Comparison of ENCODE assay signal across 12 cellular contexts in the genomic region with DNA sequence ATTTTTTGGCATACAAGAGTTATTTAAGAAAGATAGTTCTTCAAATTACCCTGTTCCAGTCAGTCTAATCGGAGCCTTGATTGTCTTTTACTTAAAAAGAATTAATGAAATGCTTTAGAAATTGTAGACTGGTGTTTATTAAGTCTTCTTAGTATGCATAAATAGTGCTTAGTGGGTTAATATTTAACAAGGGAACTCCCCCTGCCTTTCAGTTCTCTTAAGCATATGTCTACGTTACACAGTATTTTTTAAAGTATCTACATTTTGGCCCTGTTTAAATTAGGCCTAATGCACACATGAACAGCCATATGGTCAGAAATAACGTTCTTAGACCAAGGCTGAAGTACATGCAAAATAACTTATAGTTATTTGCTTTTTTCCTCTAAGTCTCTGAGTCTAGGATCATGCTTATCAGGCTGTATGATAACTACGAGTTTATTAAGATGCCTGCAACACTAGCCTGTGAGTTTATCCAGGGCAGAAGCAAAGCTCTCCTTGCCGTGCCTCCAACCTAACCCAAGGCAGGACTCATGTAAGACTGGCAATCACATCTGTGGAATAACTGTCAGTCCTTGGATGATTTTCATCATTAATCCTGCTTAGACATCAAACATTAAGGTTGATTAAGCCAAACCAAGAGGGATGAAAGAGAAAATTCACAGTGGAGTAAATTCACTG. TPM values are rescaled to one million over a fixed set of nuclear protein-coding genes. Genes with fewer than 3 reads are reported as not detected.
DNase-seq lines count a peak whose midpoint lies in the region; ATAC-seq and TF ChIP-seq lines count a peak whose summit lies in the region.
"Had no signal": no experiment of that assay in that cellular context is flagged by ENCODE, and none has a peak within 500 bp of the region (broad histone marks: within the 10 kb centered on the region; RNA-seq: fewer than 3 reads in every experiment).

No MANE protein-coding gene starts in this region.

- no peak for TF ChIP-seq CTCF in thoracic aorta (IDR thresholded peaks at IDR 0.05)

- POLR2A ChIA-PET in T-cell (lab: Charles Lee): no interaction called here

- H3K36me3 ChIP-seq in thoracic aorta: no peaks in the 10 kb centered on the region
- H3K36me3 ChIP-seq: BE2C had no signal

- intact Hi-C loops in Right ventricle myocardium superior (cut with DNase I) (no loop called here), left cardiac atrium (cut with DNase I) (no loop called here)

- no peak for DNase-seq in activated naive CD4-positive, alpha-beta T cell treated with anti-CD3 and anti-CD28 coated beads, Interleukin-2, amount 10 ng/mL, durations not matched to agents 7 days and 5 days
- DNase-seq in activated naive CD4-positive, alpha-beta T cell treated with Interleukin-2 at 50 U/mL for 16 hours: no peak
- DNase-seq in T-cell (no peak), thoracic aorta (ENCODE audit: low spot score) (no peak), Right ventricle myocardium superior (no peak), left cardiac atrium (no peak)
- no peak for DNase-seq in stimulated activated CD8-positive, alpha-beta memory T cell treated with anti-CD3 and anti-CD28 coated beads, Interleukin-4, amount 100 ng/mL, for 48 hours
- DNase-seq: BE2C, GOT3, NCI-H2081 treated with DMSO at 0.1 percent for 48 hours, posterior cingulate gyrus had no signal

- H3K9me3 Mint-ChIP-seq in activated naive CD4-positive, alpha-beta T cell treated with anti-CD3 and anti-CD28 coated beads, Interleukin-2, amount 10 ng/mL, durations not matched to agents 7 days and 5 days: no peaks in the 10 kb centered on the region
- H3K9me3 Mint-ChIP-seq in T-cell: no peaks in the 10 kb centered on the region

- peak overlapping the region; percentile 26 for H3K27ac Mint-ChIP-seq in activated naive CD4-positive, alpha-beta T cell treated with anti-CD3 and anti-CD28 coated beads, Interleukin-2, amount 10 ng/mL, durations not matched to agents 7 days and 5 days
- peak overlapping the region; percentile 91 to 93 for H3K27ac Mint-ChIP-seq in T-cell

- H3K27me3 ChIP-seq in thoracic aorta (replicated peaks; ENCODE audit: insufficient read depth): no peaks in the 10 kb centered on the region
- H3K27me3 ChIP-seq: BE2C had no signal

- H3K36me3 Mint-ChIP-seq in activated naive CD4-positive, alpha-beta T cell treated with anti-CD3 and anti-CD28 coated beads, Interleukin-2, amount 10 ng/mL, durations not matched to agents 7 days and 5 days: peaks cover 75% of the 10 kb centered on the region
- H3K36me3 Mint-ChIP-seq in T-cell: peaks cover 19% of the 10 kb centered on the region

- H3K27me3 Mint-ChIP-seq in activated naive CD4-positive, alpha-beta T cell treated with anti-CD3 and anti-CD28 coated beads, Interleukin-2, amount 10 ng/mL, durations not matched to agents 7 days and 5 days: no peaks in the 10 kb centered on the region
- H3K27me3 Mint-ChIP-seq in T-cell: no peaks in the 10 kb centered on the region

- peaks cover 69% of the 10 kb centered on the region for H3K4me1 Mint-ChIP-seq in activated naive CD4-positive, alpha-beta T cell treated with anti-CD3 and anti-CD28 coated beads, Interleukin-2, amount 10 ng/mL, durations not matched to agents 7 days and 5 days
- H3K4me1 Mint-ChIP-seq in T-cell: peaks cover 86 to 94% (median 94%) of the 10 kb centered on the region in 3 donors

- H3K4me1 ChIP-seq in thoracic aorta (ENCODE audit: control insufficient read depth in 1 of 2, low read depth in 2 of 2): peaks cover 16 to 50% of the 10 kb centered on the region in 2 donors

- peak overlapping the region; percentile 85 for H3K4me3 Mint-ChIP-seq in activated naive CD4-positive, alpha-beta T cell treated with anti-CD3 and anti-CD28 coated beads, Interleukin-2, amount 10 ng/mL, durations not matched to agents 7 days and 5 days
- peak overlapping the region; percentile 67 to 100 (median 99) for H3K4me3 Mint-ChIP-seq in T-cell

- H3K9me3 ChIP-seq in thoracic aorta: no peaks in the 10 kb centered on the region
- H3K9me3 ChIP-seq: BE2C had no signal

- H3K4me3 ChIP-seq in thoracic aorta: peak overlapping the region; percentile 8

- H3K27ac ChIP-seq in thoracic aorta: no peak overlapping the region

- ATAC-seq in HG02798 (IDR thresholded peaks at IDR 0.05; ENCODE audit: poor library complexity, unreplicated experiment) (peak; percentile 39), T-cell (replicated peaks in 1 of 4) (no peak), thoracic aorta (ENCODE audit: insufficient number of reproducible peaks, low FRiP score, low read depth) (no peak), Right ventricle myocardium superior (ENCODE audit: poor library complexity) (no peak), left cardiac atrium (no peak)

- CTCF ChIA-PET in activated naive CD4-positive, alpha-beta T cell treated with anti-CD3 and anti-CD28 coated beads, Interleukin-2, amount 10 ng/mL, durations not matched to agents 7 days and 5 days (lab: Charles Lee): interaction anchor here (1.0 to 2.5 kb wide), 3 partner anchors 11 to 296 kb away, joined by 3 to 9 read pairs (median 5); no protein-coding TSS in a partner anchor
- CTCF ChIA-PET in T-cell (lab: Charles Lee): interaction anchor here in 1 of 2 donors (2.5 kb wide), 1 partner anchor 12 kb away, joined by 9 read pairs; no protein-coding TSS in a partner anchor

RNA-seq across cellular contexts. Expression of a gene that starts 6.7 kb away (rescaled TPM):
- total RNA-seq in T-cell (100 to 1,000 TPM; 113 to 201 (median 123) TPM), thoracic aorta (10 to 100 TPM; 22.9 to 29.3 TPM), Right ventricle myocardium superior (9.0 TPM), left cardiac atrium (10 to 100 TPM; 10.1 to 11.6 TPM)

RNA-seq across cellular contexts. Expression of a gene that starts 54.1 kb away (rescaled TPM):
- total RNA-seq in T-cell (10 to 100 TPM; 25.2 to 69.1 (median 56.3) TPM), thoracic aorta (10 to 100 TPM; 46.2 to 72.4 TPM), Right ventricle myocardium superior (29.2 TPM), left cardiac atrium (10 to 100 TPM; 48.0 to 58.1 TPM)
